In the genomic region with DNA sequence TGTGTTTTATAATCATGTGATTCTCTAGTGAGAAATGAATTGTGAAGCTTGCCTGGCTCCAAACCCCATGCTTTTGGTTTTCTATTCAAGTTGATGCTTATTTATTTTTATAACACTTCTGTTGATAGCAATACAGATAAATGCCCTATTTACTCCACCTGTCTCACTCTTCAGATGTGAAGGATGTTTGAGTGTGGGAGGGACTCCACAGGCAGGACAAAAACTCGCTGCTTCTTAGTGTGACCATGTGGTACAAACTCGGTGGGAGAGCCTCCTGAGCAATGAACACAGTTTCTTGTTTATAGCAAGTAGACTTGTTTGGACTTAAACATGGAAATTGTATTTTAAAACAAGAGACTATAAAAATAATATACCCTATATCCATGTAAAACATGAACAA, we compare ENCODE assay signal across 15 cellular contexts.
"Had no signal": no experiment of that assay in that cellular context is flagged by ENCODE, and none has a peak within 500 bp of the region (broad histone marks: within the 10 kb centered on the region; RNA-seq: fewer than 3 reads in every experiment).

No MANE protein-coding gene starts in this region.

- H3K27ac ChIP-seq: adrenal gland, foreskin keratinocyte, heart right ventricle, psoas muscle, right lobe of liver, transverse colon had no signal

- H3K4me3 ChIP-seq: adrenal gland, heart right ventricle, psoas muscle, right lobe of liver, transverse colon had no signal

- H3K9me3 ChIP-seq: adrenal gland, heart right ventricle, psoas muscle, right lobe of liver, transverse colon had no signal

- ATAC-seq: activated T-helper 17 cell treated with anti-CD3 and anti-CD28 coated beads, Interleukin-2, amount 50 U/mL, for 72 hours; foreskin keratinocyte; heart right ventricle; natural killer cell treated with Interleukin-12 subunit alpha and Interleukin-12 subunit beta and Interleukin-15 and Interleukin-18, amount 100 ng/mL, for 72 hours; psoas muscle; right lobe of liver had no signal

- H3K4me1 ChIP-seq: foreskin keratinocyte, heart right ventricle, psoas muscle, right lobe of liver, transverse colon had no signal

- DNase-seq: activated CD4-positive, alpha-beta T cell treated with anti-CD3 and anti-CD28 coated beads, Interleukin-2, amount 10 ng/mL, durations not matched to agents 24 days and 14 days; activated CD8-positive, alpha-beta memory T cell treated with anti-CD3 and anti-CD28 coated beads for 24 hours; activated naive CD4-positive, alpha-beta T cell treated with anti-CD3 and anti-CD28 coated beads, Interleukin-2, amount 50 U/mL, for 16 hours; activated T-cell treated with anti-CD3 and anti-CD28 coated beads for 4 hours; adrenal gland; foreskin keratinocyte; heart right ventricle; psoas muscle; right lobe of liver; stimulated activated CD4-positive, alpha-beta T cell treated with anti-CD3 and anti-CD28 coated beads, Interleukin-2, amount 100 ng/mL, for 24 hours; stimulated activated naive CD4-positive, alpha-beta T cell; substantia nigra; transverse colon had no signal

- H3K27me3 ChIP-seq: adrenal gland, foreskin keratinocyte, heart right ventricle, right lobe of liver, transverse colon had no signal

- H3K36me3 ChIP-seq: adrenal gland, heart right ventricle, right lobe of liver, transverse colon had no signal
